ENCODE assay signal across 8 cellular contexts in the genomic region with DNA sequence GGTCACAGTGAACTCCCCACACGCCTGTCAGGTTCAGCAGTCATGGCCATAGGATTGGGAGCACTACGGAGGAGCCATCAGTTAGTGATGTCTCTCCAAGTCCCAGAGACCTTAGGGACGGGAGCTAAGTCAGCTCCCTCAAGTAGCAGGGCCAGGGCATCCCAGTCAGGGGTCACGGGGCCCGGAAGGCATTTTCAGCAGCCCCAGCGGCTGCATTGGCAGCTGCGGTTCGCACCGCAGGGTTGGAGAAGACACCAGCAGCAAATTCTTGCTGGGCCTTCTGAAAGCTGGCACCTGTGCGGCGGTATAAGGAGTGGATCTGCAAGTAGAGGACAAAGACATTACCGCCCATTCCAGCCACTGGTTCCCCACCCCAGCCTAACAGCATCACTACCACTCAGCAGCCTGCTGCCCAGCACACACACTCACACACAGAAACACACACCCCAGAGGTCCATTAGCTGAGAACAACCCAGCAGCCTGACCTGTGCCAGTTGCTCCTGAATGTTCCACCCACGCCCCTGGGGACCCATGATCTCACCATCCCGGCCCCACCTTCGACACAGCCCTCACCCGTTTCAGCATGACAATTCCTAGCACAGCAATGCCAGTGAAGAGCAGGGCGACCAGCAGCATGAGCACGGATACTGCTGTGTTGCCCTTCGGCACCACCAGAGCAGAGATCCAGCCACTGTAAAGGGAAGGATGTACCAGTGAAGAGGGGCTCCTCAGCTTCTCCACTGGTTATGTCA. TPM values are rescaled to one million over a fixed set of nuclear protein-coding genes. Genes with fewer than 3 reads are reported as not detected.
DNase-seq lines count a peak whose midpoint lies in the region; FAIRE-seq and TF ChIP-seq lines count a peak whose summit lies in the region.

No MANE protein-coding gene starts in this region.

- intact Hi-C loops in kidney (cut with DNase I): no loop called here
- intact Hi-C loops in PC-9 (cut with micrococcal nuclease; ENCODE audit: unreplicated experiment): loop anchor here (10.0 kb wide), 1 partner anchor 249 kb away; no protein-coding TSS in a partner anchor

- H3K4me3 ChIP-seq in kidney (ENCODE audit: low read length in 2 of 2): peak overlapping the region in 1 of 2 donors; percentile 71
- peak overlapping the region; percentile 77 to 83 for H3K4me3 ChIP-seq in stomach smooth muscle (ENCODE audit: low read length in 2 of 2)
- no peak overlapping the region for H3K4me3 ChIP-seq in PC-9

- no peak overlapping the region for H3K4me2 ChIP-seq in PC-9

- CTCF ChIA-PET in PC-9 (lab: Charles Lee): no interaction called here

- peak overlapping the region; percentile 97 for H3K27ac ChIP-seq in angular gyrus (ENCODE audit: low read depth, low read length)
- peak overlapping the region; percentile 96 to 98 for H3K27ac ChIP-seq in kidney (ENCODE audit: low read depth in 2 of 2, low read length in 2 of 2)
- H3K27ac ChIP-seq in stomach smooth muscle (ENCODE audit: low read length): peak overlapping the region; percentile 98
- H3K27ac ChIP-seq in PC-9: no peak overlapping the region

- H3F3A ChIP-seq in PC-9 (ENCODE audit: insufficient read depth, low read depth): peaks cover 26% of the 10 kb centered on the region

- H3K27me3 ChIP-seq in stomach smooth muscle (ENCODE audit: control insufficient read depth in 1 of 2, insufficient read depth in 2 of 2, low read length in 2 of 2) (no peaks in the 10 kb centered on the region), PC-9 (ENCODE audit: insufficient read depth, low read depth) (no peaks in the 10 kb centered on the region)

- H3K4me3 Mint-ChIP-seq in IgD-negative memory B cell: peak overlapping the region; percentile 81 to 90 (median 86)

- peak overlapping the region in 1 of 3 donors; percentile 37 for H3K27ac Mint-ChIP-seq in IgD-negative memory B cell

- H3K9ac ChIP-seq in kidney (ENCODE audit: low read length in 2 of 2) (peak overlapping the region in 1 of 2 donors; percentile 85), stomach smooth muscle (ENCODE audit: low read length in 2 of 2) (peak overlapping the region; percentile 86 to 98)

- POLR2A ChIA-PET in PC-9 (lab: Charles Lee; ENCODE audit: unreplicated experiment): no interaction called here

- H3K9me3 Mint-ChIP-seq in IgD-negative memory B cell: no peaks in the 10 kb centered on the region

- peaks cover 7 to 24% (median 18%) of the 10 kb centered on the region in 3 donors for H3K4me1 Mint-ChIP-seq in IgD-negative memory B cell

- H4K20me1 ChIP-seq in PC-9 (ENCODE audit: insufficient read depth): no peaks in the 10 kb centered on the region

- H3K27me3 Mint-ChIP-seq in IgD-negative memory B cell: no peaks in the 10 kb centered on the region

- no peak for TF ChIP-seq CTCF in kidney (IDR thresholded peaks at IDR 0.05; ENCODE audit: borderline replicate concordance, extremely low read depth, insufficient read depth)
- TF ChIP-seq CTCF in PC-9 (conservative IDR thresholded peaks at IDR 0.05): no peak

- H2AFZ ChIP-seq in PC-9: no peak overlapping the region

- peaks cover 4 to 5% of the 10 kb centered on the region in 2 donors for H3K36me3 ChIP-seq in kidney (ENCODE audit: control insufficient read depth in 1 of 2, insufficient read depth in 2 of 2, low read length in 2 of 2)
- peaks cover 12 to 13% of the 10 kb centered on the region in 2 donors for H3K36me3 ChIP-seq in stomach smooth muscle (ENCODE audit: control insufficient read depth in 2 of 2, insufficient read depth in 2 of 2, low read length in 2 of 2)
- peaks cover 5% of the 10 kb centered on the region; the same call in 1 of the 2 replicates for H3K36me3 ChIP-seq in PC-9 (ENCODE audit: low read depth)

- H3K4me1 ChIP-seq in kidney (ENCODE audit: control insufficient read depth in 1 of 2, insufficient read depth in 1 of 2, low read depth in 1 of 2, low read length in 2 of 2) (peaks cover 17 to 18% of the 10 kb centered on the region in 2 donors), stomach smooth muscle (ENCODE audit: control insufficient read depth, insufficient read depth, low read length) (peaks cover 34% of the 10 kb centered on the region), PC-9 (replicated peaks; ENCODE audit: insufficient read depth) (peaks cover 24% of the 10 kb centered on the region)

- no TSS peak for BruUV-seq in PC-9 (replicated peaks; lab: Mats Ljungman, UMichigan)

- H3K9me3 ChIP-seq in kidney (ENCODE audit: control insufficient read depth in 1 of 2, low read length in 2 of 2) (no peaks in the 10 kb centered on the region), stomach smooth muscle (ENCODE audit: control insufficient read depth in 2 of 2, low read length in 2 of 2) (no peaks in the 10 kb centered on the region), PC-9 (ENCODE audit: insufficient read depth, low read depth) (no peaks in the 10 kb centered on the region)

- FAIRE-seq in kidney (lab: Jason Lieb, UNC): no peak

- peaks cover 27% of the 10 kb centered on the region for H3K79me2 ChIP-seq in PC-9 (ENCODE audit: low read depth)

- H3K36me3 Mint-ChIP-seq in IgD-negative memory B cell: peaks cover 3% of the 10 kb centered on the region

- H3K9me2 ChIP-seq in PC-9 (ENCODE audit: insufficient read depth): no peaks in the 10 kb centered on the region

- peak; percentile 55 for DNase-seq in kidney
- DNase-seq in PC-9: no peak
- DNase-seq in HUDEP-2 (lab: John Stamatoyannopoulos, UW; ENCODE audit: unreplicated experiment in 76 of 76): no peak
- no peak for DNase-seq in superior temporal gyrus (ENCODE audit: extremely low spot score)
- no peak for DNase-seq in NCI-H1694 (lab: John Stamatoyannopoulos, UW)

RNA-seq across cellular contexts. Expression of gene ENTREP3, which starts 1.0 kb away (rescaled TPM):
- polyA plus RNA-seq in IgD-negative memory B cell: 1.7 TPM
- total RNA-seq in kidney: 22.8 TPM
- polyA plus RNA-seq in kidney (ENCODE audit: insufficient read depth, low read depth, low replicate concordance): 19.8 TPM
- 56.9 and 60.8 TPM in 2 replicates for total RNA-seq in PC-9 (2021)

RNA-seq across cellular contexts. Expression of gene SCAMP3, which starts 5.9 kb away (rescaled TPM):
- polyA plus RNA-seq in IgD-negative memory B cell (144 TPM), kidney (ENCODE audit: insufficient read depth, low read depth, low replicate concordance) (89.1 TPM)
- total RNA-seq in kidney (66.7 TPM), PC-9 (2021) (56.9 and 64.1 TPM in 2 replicates)

RNA-seq across cellular contexts. Expression of gene CLK2, which starts 17.0 kb away (rescaled TPM):
- polyA plus RNA-seq in IgD-negative memory B cell: 19.7 TPM
- total RNA-seq in kidney: 59.7 TPM
- 28.9 TPM for polyA plus RNA-seq in kidney (ENCODE audit: insufficient read depth, low read depth, low replicate concordance)
- total RNA-seq in PC-9 (2021): 39.1 and 43.9 TPM in 2 replicates

RNA-seq across cellular contexts. Expression of gene HCN3, which starts 21.0 kb away (rescaled TPM):
- polyA plus RNA-seq in IgD-negative memory B cell (2.3 TPM), kidney (ENCODE audit: insufficient read depth, low read depth, low replicate concordance) (4.5 TPM)
- total RNA-seq in kidney (3.3 TPM), PC-9 (2021) (6.6 and 7.5 TPM in 2 replicates)

RNA-seq across cellular contexts. Expression of gene PKLR, which starts 45.0 kb away (rescaled TPM):
- polyA plus RNA-seq in IgD-negative memory B cell (not detected), kidney (ENCODE audit: insufficient read depth, low read depth, low replicate concordance) (19.9 TPM)
- total RNA-seq in kidney (0.82 TPM), PC-9 (2021) (not detected in 2 replicates)
